In the genomic region with DNA sequence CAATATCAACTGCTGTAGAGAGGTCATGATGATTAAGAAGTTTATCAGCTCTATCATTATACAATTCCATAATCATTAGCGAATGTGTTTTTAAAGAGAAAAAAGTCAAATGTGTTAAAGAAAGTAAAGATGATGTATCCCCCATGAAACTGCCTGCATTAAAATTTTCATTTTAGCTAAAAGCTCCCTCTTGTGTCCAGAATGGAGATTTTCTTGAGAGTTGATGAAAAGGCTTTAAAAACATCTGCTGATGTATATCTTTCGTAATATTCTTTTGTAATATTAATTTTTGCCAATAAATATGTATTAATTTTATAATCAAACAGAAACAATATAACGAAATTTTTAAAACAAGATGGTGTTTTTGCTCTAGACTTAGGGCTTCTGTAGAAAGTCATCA, we compare ENCODE assay signal across 16 cellular contexts. TPM values are rescaled to one million over a fixed set of nuclear protein-coding genes. Genes with fewer than 3 reads are reported as not detected.
DNase-seq lines count a peak whose midpoint lies in the region; ATAC-seq and TF ChIP-seq lines count a peak whose summit lies in the region.
"Had no signal": no experiment of that assay in that cellular context is flagged by ENCODE, and none has a peak within 500 bp of the region (broad histone marks: within the 10 kb centered on the region; RNA-seq: fewer than 3 reads in every experiment).

No MANE protein-coding gene starts in this region.

- intact Hi-C loops in right lobe of liver (cut with DNase I): no loop called here

- H3K4me3 ChIP-seq in adipocyte (ENCODE audit: low read length): no peak overlapping the region
- no peak overlapping the region for H3K4me3 ChIP-seq in right lobe of liver

- H3K4me1 ChIP-seq in adipocyte (ENCODE audit: control insufficient read depth, insufficient read depth, low read length) (no peaks in the 10 kb centered on the region), right lobe of liver (no peaks in the 10 kb centered on the region)

- peak in 3 of 4 donors; percentile 32 to 47 (median 45) for TF ChIP-seq CTCF in right lobe of liver (IDR thresholded peaks at IDR 0.05)

- no peak overlapping the region for H3K9ac ChIP-seq in adipocyte (ENCODE audit: low read length)

- ATAC-seq in right lobe of liver: no peak
- ATAC-seq: activated naive CD8-positive, alpha-beta T cell treated with anti-CD3 and anti-CD28 coated beads, Interleukin-2, amount 50 U/mL, for 24 hours; T-cell had no signal

- H3K9me3 ChIP-seq in adipocyte (ENCODE audit: control insufficient read depth, low read length) (no peaks in the 10 kb centered on the region), right lobe of liver (no peaks in the 10 kb centered on the region)
- H3K9me3 ChIP-seq: neutrophil had no signal

- H3K27ac ChIP-seq in right lobe of liver: no peak overlapping the region
- H3K27ac ChIP-seq: neutrophil had no signal

- DNase-seq in DMS 273 (lab: John Stamatoyannopoulos, UW; ENCODE audit: unreplicated experiment) (peak; percentile 31), DMS 273 treated with DMSO at 0.1 percent for 48 hours (lab: John Stamatoyannopoulos, UW) (no peak), HT-29 (ENCODE audit: low spot score) (peak; percentile 22), adipocyte (ENCODE audit: low read depth) (peak; percentile 64), right lobe of liver (no peak), NCI-H2107 treated with DMSO at 0.1 percent for 48 hours (lab: John Stamatoyannopoulos, UW; ENCODE audit: unreplicated experiment) (no peak), NCI-H446 treated with DMSO at 0.1 percent for 48 hours (lab: John Stamatoyannopoulos, UW) (no peak), NCI-H2196 treated with DMSO at 0.1 percent for 48 hours (lab: John Stamatoyannopoulos, UW; ENCODE audit: unreplicated experiment) (no peak)
- DNase-seq: 8988T; activated naive CD8-positive, alpha-beta T cell treated with anti-CD3 and anti-CD28 coated beads, Interleukin-2, amount 50 U/mL, for 24 hours; islet precursor cell; stimulated activated CD4-positive, alpha-beta T cell treated with anti-CD3 and anti-CD28 coated beads, Interleukin-1b, Interleukin-23, amount 100 ng/mL, for 48 hours; T-cell had no signal

- no peaks in the 10 kb centered on the region for H3K36me3 ChIP-seq in adipocyte (ENCODE audit: control insufficient read depth, insufficient read depth, low read length, severe bottlenecking)
- H3K36me3 ChIP-seq in right lobe of liver: no peaks in the 10 kb centered on the region
- H3K36me3 ChIP-seq: neutrophil had no signal

- WGBS in right lobe of liver (ENCODE audit: insufficient coverage, low coverage, low lambda C conversion rate, missing lambda C conversion rate): 19% methylated on average over 3 of the region's 3 CpGs

- H3K27me3 ChIP-seq in adipocyte (replicated peaks; ENCODE audit: control insufficient read depth, insufficient read depth, low read length): peaks cover 47% of the 10 kb centered on the region
- no peaks in the 10 kb centered on the region for H3K27me3 ChIP-seq in right lobe of liver
- H3K27me3 ChIP-seq: neutrophil had no signal

- TF ChIP-seq POLR2A in right lobe of liver (IDR thresholded peaks at IDR 0.05): no peak

RNA-seq across cellular contexts. Expression of a gene that starts 52.1 kb away (rescaled TPM):
- not detected in 2 replicates for total RNA-seq in HT-29 (2014; rRNA removed; shearing (Covaris generic))
- total RNA-seq in right lobe of liver: not detected
- total RNA-seq: endothelial cell of umbilical vein, subcutaneous adipose tissue had no signal

Comparison
In these comparisons a context has a peak if more than half of its experiments do, and no peak if none do; other contexts are left out.
1. DNase-seq: peak in DMS 273 (single experiment), HT-29 (single experiment) and adipocyte (single experiment); none in DMS 273 treated with DMSO at 0.1 percent for 48 hours (single experiment), right lobe of liver (0 of 3), NCI-H2107 treated with DMSO at 0.1 percent for 48 hours (single experiment), NCI-H446 treated with DMSO at 0.1 percent for 48 hours (single experiment) and NCI-H2196 treated with DMSO at 0.1 percent for 48 hours (single experiment).